ENCODE assay signal across 22 cellular contexts in genomic region chr20:52349806-52350205, GRCh38.
DNase-seq lines count a peak whose midpoint lies in the region; TF ChIP-seq lines count a peak whose summit lies in the region.
"Had no signal": no experiment of that assay in that cellular context is flagged by ENCODE, and none has a peak within 500 bp of the region (broad histone marks: within the 10 kb centered on the region; RNA-seq: fewer than 3 reads in every experiment).

No MANE protein-coding gene starts in this region.

- H4K8ac ChIP-seq in mesendoderm (ENCODE audit: low read depth, low read length) = no peak overlapping the region

- H2BK5ac ChIP-seq in mesendoderm (ENCODE audit: low read length) = no peak overlapping the region

- H3K9me3 ChIP-seq in BE2C (no peaks in the 10 kb centered on the region), esophagus muscularis mucosa (no peaks in the 10 kb centered on the region), MM.1S (replicated peaks; ENCODE audit: insufficient read depth, low read length) (no peaks in the 10 kb centered on the region; the same call in 1 of the 2 replicates)
- H3K9me3 ChIP-seq: A549 had no signal

- H3K79me1 ChIP-seq in mesendoderm (ENCODE audit: low read length) = no peaks in the 10 kb centered on the region

- no peak for TF ChIP-seq EP300 in esophagus muscularis mucosa (IDR thresholded peaks at IDR 0.05)

- H3K27ac ChIP-seq in esophagus muscularis mucosa (replicated peaks in 1 of 4) (no peak overlapping the region), mesendoderm (ENCODE audit: low read depth, low read length) (no peak overlapping the region), MM.1S (ENCODE audit: low read length) (no peak overlapping the region)
- H3K27ac ChIP-seq: A549 had no signal

- no peaks in the 10 kb centered on the region for H3K9me2 ChIP-seq in MM.1S (replicated peaks; ENCODE audit: insufficient read depth, low read length)

- TF ChIP-seq POLR2A in esophagus muscularis mucosa (IDR thresholded peaks at IDR 0.05; ENCODE audit: low read depth) = no peak

- H3K56ac ChIP-seq in mesendoderm (ENCODE audit: low read length) = no peak overlapping the region

- DNase-seq in BE2C (peak; percentile 14), dermis blood vessel endothelial cell (peak; percentile 51), esophagus muscularis mucosa (ENCODE audit: extremely low spot score) (peak; percentile 79), mesendoderm (no peak), HuH-7.5 (ENCODE audit: low spot score) (no peak), MM.1S (no peak), HT-29 (ENCODE audit: low spot score) (no peak), NCI-H226 (no peak)
- DNase-seq: 8988T; ACHN; AML-193; C1 segment of cervical spinal cord; Calu3; CD4-positive, alpha-beta memory T cell; COR-L47; DMS53; DMS79 treated with DMSO at 0.1 percent for 48 hours; GF-D8; GOT3; H7; HCEC 1CT had no signal

- H3K4ac ChIP-seq in mesendoderm (ENCODE audit: low read depth, low read length) = no peak overlapping the region

- H3K4me3 ChIP-seq in BE2C (ENCODE audit: low read depth, low read length) (no peak overlapping the region), esophagus muscularis mucosa (no peak overlapping the region), mesendoderm (ENCODE audit: low read length) (no peak overlapping the region), MM.1S (ENCODE audit: low read length) (no peak overlapping the region)
- H3K4me3 ChIP-seq: A549 had no signal

- H3K4me1 ChIP-seq in BE2C = peaks cover 8% of the 10 kb centered on the region; the same call in 1 of the 2 replicates
- no peaks in the 10 kb centered on the region for H3K4me1 ChIP-seq in esophagus muscularis mucosa
- H3K4me1 ChIP-seq in mesendoderm (ENCODE audit: control insufficient read depth, low read depth, low read length) = no peaks in the 10 kb centered on the region
- no peaks in the 10 kb centered on the region for H3K4me1 ChIP-seq in MM.1S (ENCODE audit: low read length)
- H3K4me1 ChIP-seq: A549 had no signal

- H4K5ac ChIP-seq in mesendoderm (ENCODE audit: low read length) = no peak overlapping the region

- no peak for TF ChIP-seq CTCF in BE2C (IDR thresholded peaks at IDR 0.05; ENCODE audit: low read depth, low read length)
- no peak for TF ChIP-seq CTCF in esophagus muscularis mucosa (IDR thresholded peaks at IDR 0.05)
- TF ChIP-seq CTCF in MM.1S (IDR thresholded peaks at IDR 0.05; ENCODE audit: low read length) = no peak

- no peaks in the 10 kb centered on the region for H3K36me3 ChIP-seq in BE2C
- no peaks in the 10 kb centered on the region for H3K36me3 ChIP-seq in esophagus muscularis mucosa
- H3K36me3 ChIP-seq in mesendoderm (ENCODE audit: control insufficient read depth, insufficient read depth, low read length) = no peaks in the 10 kb centered on the region
- H3K36me3 ChIP-seq in MM.1S (replicated peaks; ENCODE audit: insufficient read depth, low read length) = no peaks in the 10 kb centered on the region

- H2AFZ ChIP-seq in MM.1S (ENCODE audit: low read length) = no peak overlapping the region

- H3K18ac ChIP-seq in mesendoderm (ENCODE audit: low read length) = no peak overlapping the region

- intact Hi-C loops in esophagus muscularis mucosa (cut with DNase I) = no loop called here

- no peak overlapping the region for H2BK15ac ChIP-seq in mesendoderm (replicated peaks; ENCODE audit: low read depth)

- no peaks in the 10 kb centered on the region for H3K27me3 ChIP-seq in BE2C
- H3K27me3 ChIP-seq in esophagus muscularis mucosa = no peaks in the 10 kb centered on the region
- H3K27me3 ChIP-seq in mesendoderm (ENCODE audit: insufficient read depth, low read length, poor library complexity) = no peaks in the 10 kb centered on the region
- no peaks in the 10 kb centered on the region for H3K27me3 ChIP-seq in MM.1S (replicated peaks; ENCODE audit: insufficient read depth, low read length)

- H2AK5ac ChIP-seq in mesendoderm (ENCODE audit: low read length) = no peak overlapping the region

- no peak overlapping the region for H3K9ac ChIP-seq in mesendoderm (ENCODE audit: low read length)
- no peak overlapping the region for H3K9ac ChIP-seq in MM.1S (ENCODE audit: low read length)

- 72% methylated on average over 3 of the region's 3 CpGs for WGBS in esophagus muscularis mucosa
- no CpG with 5 or more reads among the region's 3 CpGs for whole genome bisulfite sequencing in mesendoderm (ENCODE audit: extremely low coverage, insufficient coverage, low lambda C conversion rate)

- no peaks in the 10 kb centered on the region for H4K20me1 ChIP-seq in MM.1S (ENCODE audit: insufficient read depth, low read length)

- H2BK120ac ChIP-seq in mesendoderm (ENCODE audit: low read depth, low read length) = no peak overlapping the region

- H3K4me2 ChIP-seq in mesendoderm (ENCODE audit: low read length) (no peak overlapping the region), MM.1S (ENCODE audit: low read depth, low read length) (no peak overlapping the region)
- H3K4me2 ChIP-seq: A549 had no signal

- peak overlapping the region; percentile 45 for H3K23ac ChIP-seq in mesendoderm (ENCODE audit: low read length)

- H3K79me2 ChIP-seq in mesendoderm (ENCODE audit: control insufficient read depth, insufficient read depth, low read length) = no peaks in the 10 kb centered on the region
- H3K79me2 ChIP-seq in MM.1S (ENCODE audit: low read length) = no peaks in the 10 kb centered on the region

- H3F3A ChIP-seq in MM.1S (ENCODE audit: insufficient read depth, low read length) = no peaks in the 10 kb centered on the region

Comparison
In these comparisons a context has a peak if more than half of its experiments do, and no peak if none do; other contexts are left out.
1. DNase-seq: peak in BE2C (single experiment), dermis blood vessel endothelial cell (single experiment) and esophagus muscularis mucosa (single experiment); none in mesendoderm (single experiment), HuH-7.5 (single experiment), MM.1S (single experiment), HT-29 (single experiment) and NCI-H226 (single experiment).